In genomic region chr1:178005450-178005849, GRCh38 we compare ENCODE assay signal across 1 cellular context.
TF ChIP-seq lines count a peak whose summit lies in the region.

No MANE protein-coding gene starts in this region.

TF ChIP-seq in GM12878, 131 proteins besides CTCF, POLR2A, EP300 and RAD21 (continued from another document):
- peak; percentile 64 for TF ChIP-seq USF2 (IDR thresholded peaks at IDR 0.05; ENCODE audit: borderline replicate concordance, low read depth, low read length)
